ENCODE assay signal across 8 cellular contexts in genomic region chr1:59759156-59759925, GRCh38. TPM values are rescaled to one million over a fixed set of nuclear protein-coding genes. Genes with fewer than 3 reads are reported as not detected.
A peak's percentile ranks its signal among the peaks of the same experiment; 100 is the strongest.
DNase-seq lines count a peak whose midpoint lies in the region; ATAC-seq and TF ChIP-seq lines count a peak whose summit lies in the region.

No MANE protein-coding gene starts in this region.

- H3K4me3 ChIP-seq in H7 (ENCODE audit: insufficient read depth, low read depth, low read length): no peak overlapping the region
- no peak overlapping the region for H3K4me3 ChIP-seq in RWPE2 (ENCODE audit: severe bottlenecking)
- H3K4me3 ChIP-seq in foreskin fibroblast (ENCODE audit: low read depth in 1 of 2, low read length in 2 of 2): no peak overlapping the region
- no peak overlapping the region for H3K4me3 ChIP-seq in neutrophil (ENCODE audit: low read depth in 1 of 2, low read length in 1 of 2)

- H3K36me3 ChIP-seq in H7 (replicated peaks; ENCODE audit: control insufficient read depth, insufficient read depth, low read length): no peaks in the 10 kb centered on the region
- no peaks in the 10 kb centered on the region for H3K36me3 ChIP-seq in RWPE2 (ENCODE audit: low read depth)
- no peaks in the 10 kb centered on the region for H3K36me3 ChIP-seq in neutrophil

- peaks cover 10% of the 10 kb centered on the region for H3K4me1 ChIP-seq in RWPE2 (ENCODE audit: insufficient read depth, poor library complexity, severe bottlenecking)
- H3K4me1 ChIP-seq in neutrophil (ENCODE audit: control insufficient read depth in 1 of 2, insufficient read depth in 1 of 2, low read depth in 1 of 2, low read length in 1 of 2): peaks cover 4 to 6% of the 10 kb centered on the region in 2 experiments

- no peak overlapping the region for H3K27ac ChIP-seq in RWPE2 (ENCODE audit: poor library complexity, severe bottlenecking)
- H3K27ac ChIP-seq in neutrophil: no peak overlapping the region

- TF ChIP-seq CTCF in RWPE2 (IDR thresholded peaks at IDR 0.05; ENCODE audit: poor library complexity, severe bottlenecking): peak; percentile 94
- peak; percentile 84 for TF ChIP-seq CTCF in foreskin fibroblast (IDR thresholded peaks at IDR 0.05; ENCODE audit: low read depth, low read length)
- peak; percentile 88 for TF ChIP-seq CTCF in neutrophil (IDR thresholded peaks at IDR 0.05)

- DNase-seq in G401 (ENCODE audit: low spot score) (peak; percentile 83), H7 (peak; percentile 71), LoVo (ENCODE audit: low spot score) (peak; percentile 79), RWPE2 (ENCODE audit: low spot score) (no peak), foreskin fibroblast (peak; percentile 86 to 95), stromal cell of bone marrow (ENCODE audit: low read depth) (peak; percentile 72)
- DNase-seq in activated T-helper 9 cell treated with anti-CD3 and anti-CD28 coated beads, Interleukin-2, amount 50 U/mL, for 16 hours (ENCODE audit: low read depth): peak; percentile 32

- peak; percentile 83 for ATAC-seq in RWPE2 (ENCODE audit: low read depth)

- no peaks in the 10 kb centered on the region for H3K9me3 ChIP-seq in RWPE2 (ENCODE audit: severe bottlenecking)
- no peaks in the 10 kb centered on the region for H3K9me3 ChIP-seq in neutrophil

- in situ Hi-C loops in G401 (cut with HindIII; ENCODE audit: low sequenced_read_pairs): no loop called here

- no peaks in the 10 kb centered on the region; the same call in 1 of the 2 replicates for H3K27me3 ChIP-seq in H7 (ENCODE audit: control insufficient read depth, insufficient read depth, low read length)
- H3K27me3 ChIP-seq in RWPE2 (ENCODE audit: insufficient read depth, poor library complexity, severe bottlenecking): no peaks in the 10 kb centered on the region
- H3K27me3 ChIP-seq in neutrophil: no peaks in the 10 kb centered on the region

RNA-seq across cellular contexts. Expression of gene HOOK1, which starts 55.4 kb away (rescaled TPM):
- not detected in 2 replicates for total RNA-seq in G401 (2014; rRNA removed; shearing (Covaris generic))
- total RNA-seq in H7 (2014; rRNA removed; shearing (Covaris generic)): 9.1 and 20.7 TPM in 2 replicates

Comparison
In these comparisons a context has a peak if more than half of its experiments do, and no peak if none do; other contexts are left out.
1. RNA of gene HOOK1, which starts 55.4 kb away (total RNA-seq): 9.1 to 20.7 TPM in H7; not detected in G401; every median in the first group is over 10 times any median in the second.
2. Peak in every context shown above with its lines, with median percentiles within 50 percentile points of each other: CTCF ChIP-seq.